Comparison of ENCODE assay signal across 12 cellular contexts in the genomic region with DNA sequence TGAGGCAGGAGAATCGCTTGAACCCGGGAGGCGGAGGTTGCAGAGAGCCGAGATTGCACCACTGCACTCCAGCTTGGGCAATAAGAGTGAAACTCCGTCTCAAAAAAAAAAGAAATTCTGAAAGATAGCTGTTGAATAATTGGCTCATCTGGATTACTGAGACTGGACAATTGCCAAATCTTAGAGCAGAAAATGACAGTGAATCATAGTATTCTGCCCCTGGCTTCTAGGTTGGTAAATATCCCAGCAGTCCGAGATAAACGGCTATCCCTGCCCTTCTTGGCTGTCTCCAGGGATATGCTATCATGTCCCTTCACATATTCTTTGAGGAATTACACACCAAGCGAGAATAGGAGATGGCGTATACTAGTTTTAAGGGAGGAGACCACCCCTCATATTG. TPM values are rescaled to one million over a fixed set of nuclear protein-coding genes. Genes with fewer than 3 reads are reported as not detected.
DNase-seq lines count a peak whose midpoint lies in the region; ATAC-seq, FAIRE-seq and TF ChIP-seq lines count a peak whose summit lies in the region.
"Had no signal": no experiment of that assay in that cellular context is flagged by ENCODE, and none has a peak within 500 bp of the region (broad histone marks: within the 10 kb centered on the region; RNA-seq: fewer than 3 reads in every experiment).

No MANE protein-coding gene starts in this region.

- H3K36me3 ChIP-seq in spleen (no peaks in the 10 kb centered on the region), MG63 (no peaks in the 10 kb centered on the region)

- no peak overlapping the region for H3K27ac Mint-ChIP-seq in natural killer cell
- H3K27ac Mint-ChIP-seq: CD8-positive, alpha-beta T cell had no signal

- no peaks in the 10 kb centered on the region for H3K36me3 Mint-ChIP-seq in natural killer cell
- H3K36me3 Mint-ChIP-seq: CD8-positive, alpha-beta T cell had no signal

- 69 to 89% (median 77%) methylated on average over 9 of the region's 9 CpGs for WGBS in spleen, 5 donors

- H3K4me3 Mint-ChIP-seq in natural killer cell, result no peak overlapping the region
- H3K4me3 Mint-ChIP-seq: CD8-positive, alpha-beta T cell had no signal

- peaks cover 0 to 9% (median 0%) of the 10 kb centered on the region in 7 donors for H3K27me3 ChIP-seq in spleen (replicated peaks in 1 of 7)
- H3K27me3 ChIP-seq in MG63, result no peaks in the 10 kb centered on the region

- ATAC-seq in natural killer cell, result no peak
- ATAC-seq: CD8-positive, alpha-beta T cell had no signal

- H3K9me3 ChIP-seq in spleen (no peaks in the 10 kb centered on the region), MG63 (no peaks in the 10 kb centered on the region)

- DNase-seq in COLO829 (ENCODE audit: low spot score) (peak; percentile 78), HTR-8/SVneo (ENCODE audit: insufficient read length, low spot score) (peak; percentile 46), amniotic epithelial cell (ENCODE audit: low read depth) (peak; percentile 86), inferior parietal cortex (ENCODE audit: extremely low spot score) (peak; percentile 7), spleen (no peak), GM12891 (ENCODE audit: insufficient read length, low spot score) (no peak), MG63 (no peak), natural killer cell (no peak)
- DNase-seq: CD8-positive, alpha-beta T cell; NCI-H774; SW 1271 had no signal

- TF ChIP-seq POLR2A in spleen (IDR thresholded peaks at IDR 0.05) (no peak), GM12891 (IDR thresholded peaks at IDR 0.05; ENCODE audit: low read depth, low read length) (no peak)

- peaks cover 0 to 6% of the 10 kb centered on the region in 2 donors for H3K27me3 Mint-ChIP-seq in natural killer cell (ENCODE audit: low read depth in 2 of 2)

- no peak overlapping the region for H3K27ac ChIP-seq in spleen
- H3K27ac ChIP-seq: HL-60 had no signal

- H3K4me1 ChIP-seq in spleen, result no peaks in the 10 kb centered on the region

- H3K4me1 Mint-ChIP-seq in natural killer cell, result no peaks in the 10 kb centered on the region

- FAIRE-seq in HTR-8/SVneo (lab: Jason Lieb, UNC), result no peak
- no peak for FAIRE-seq in GM12891 (lab: Jason Lieb, UNC)

- H3K9me3 Mint-ChIP-seq in natural killer cell, result no peaks in the 10 kb centered on the region
- H3K9me3 Mint-ChIP-seq: CD8-positive, alpha-beta T cell had no signal

- H3K4me3 ChIP-seq in spleen, result no peak overlapping the region
- no peak overlapping the region for H3K4me3 ChIP-seq in MG63

- intact Hi-C loops in spleen (cut with DNase I; ENCODE audit: low total_unique reads) (no loop called here), natural killer cell (cut with micrococcal nuclease) (no loop called here)

- no peak for TF ChIP-seq CTCF in spleen (IDR thresholded peaks at IDR 0.05 in 8 of 11, conservative IDR thresholded peaks at IDR 0.05 in 3 of 11)
- no peak for TF ChIP-seq CTCF in natural killer cell (IDR thresholded peaks at IDR 0.05)

TF ChIP-seq in GM12891, 5 proteins besides CTCF, POLR2A, EP300 and RAD21:
- no peak for TF ChIP-seq SPI1 (IDR thresholded peaks at IDR 0.05; ENCODE audit: low read depth, low read length)
- no peak for TF ChIP-seq TAF1 (IDR thresholded peaks at IDR 0.05; ENCODE audit: low read depth, low read length)
- TF ChIP-seq POU2F2 (IDR thresholded peaks at IDR 0.05; ENCODE audit: low read depth, low read length), result no peak
- TF ChIP-seq PAX5 (IDR thresholded peaks at IDR 0.05; ENCODE audit: insufficient read depth, low read length, severe bottlenecking), result no peak
- TF ChIP-seq POLR2AphosphoS5 (IDR thresholded peaks at IDR 0.05; ENCODE audit: low read depth, low read length), result no peak

RNA-seq across cellular contexts. Expression of a gene that starts 35.5 kb away (rescaled TPM):
- total RNA-seq in spleen, result 10 to 100 TPM; 20.1 to 38.2 (median 34.6) TPM
- polyA plus RNA-seq in spleen, result 10 to 100 TPM; 17.1 to 25.4 (median 22.8) TPM
- polyA plus RNA-seq in GM12891 (2012; ENCODE audit: low read depth, missing spikeins), result 15.7 TPM
- 21.3 and 47.7 TPM in 2 replicates for total RNA-seq in MG63 (2014; rRNA removed; shearing (Covaris generic); ENCODE audit: low replicate concordance)
- 10 to 100 TPM; 27.9 to 36.9 (median 32.0) TPM for total RNA-seq in natural killer cell

RNA-seq across cellular contexts. Expression of a gene that starts 46.3 kb away (rescaled TPM):
- 100 to 1,000 TPM; 101 to 175 (median 117) TPM for total RNA-seq in spleen
- 10 to 100 TPM; 20.8 to 34.5 (median 30.8) TPM for polyA plus RNA-seq in spleen
- polyA plus RNA-seq in GM12891 (2012; ENCODE audit: low read depth, missing spikeins), result 49.2 TPM
- total RNA-seq in MG63 (2014; rRNA removed; shearing (Covaris generic); ENCODE audit: low replicate concordance), result 66.4 and 179 TPM in 2 replicates
- 100 to 1,000 TPM; 138 to 176 (median 165) TPM for total RNA-seq in natural killer cell

Comparison
In these comparisons a context has a peak if more than half of its experiments do, and no peak if none do; other contexts are left out.
1. DNase-seq: peak in COLO829 (single experiment), HTR-8/SVneo (single experiment), amniotic epithelial cell (single experiment) and inferior parietal cortex (single experiment); none in spleen (single experiment), GM12891 (single experiment), MG63 (single experiment) and natural killer cell (single experiment).